31 cellular contexts compared by ENCODE assay signal in the genomic region with DNA sequence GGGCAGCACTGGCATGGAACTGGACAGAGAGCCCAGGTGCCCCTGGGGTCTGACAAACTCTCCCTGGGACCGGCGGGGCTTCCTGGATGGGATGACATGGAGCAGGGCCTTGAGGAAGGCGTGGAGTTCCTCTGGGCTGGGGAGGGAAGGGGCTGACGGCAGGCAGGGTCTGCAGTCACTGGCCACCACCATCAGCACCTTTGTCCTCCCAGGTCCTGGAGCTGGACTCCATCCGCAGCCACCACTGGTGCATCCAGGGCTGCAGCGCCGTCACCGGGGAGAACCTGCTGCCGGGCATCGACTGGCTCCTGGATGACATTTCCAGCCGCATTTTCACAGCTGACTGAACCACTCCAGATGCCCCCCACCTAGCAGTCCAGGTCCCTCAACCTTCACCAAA. TPM values are rescaled to one million over a fixed set of nuclear protein-coding genes. Genes with fewer than 3 reads are reported as not detected.
"Had no signal": no experiment of that assay in that cellular context is flagged by ENCODE, and none has a peak within 500 bp of the region (broad histone marks: within the 10 kb centered on the region; RNA-seq: fewer than 3 reads in every experiment).

No MANE protein-coding gene starts in this region.

- H3K27me3 ChIP-seq: adrenal gland, body of pancreas, breast epithelium, SJSA1 had no signal

- H2AFZ ChIP-seq: PC-9 had no signal

- FAIRE-seq: astrocyte, RCC 7860, TTC549 had no signal

- H3K9me3 Mint-ChIP-seq: activated CD4-positive, alpha-beta T cell treated with anti-CD3 and anti-CD28 coated beads, Interleukin-2, amount 10 ng/mL, durations not matched to agents 24 days and 14 days; activated naive CD4-positive, alpha-beta T cell treated with anti-CD3 and anti-CD28 coated beads for 36 hours; activated T-cell treated with anti-CD3 and anti-CD28 coated beads, Interleukin-2, amount 50 U/mL, for 4 hours; activated T-helper 1 cell treated with anti-CD3 and anti-CD28 coated beads, Interleukin-12 subunit alpha, Interleukin-12 subunit beta, Interleukin-2, Interleukin-4 antibody, amounts not matched to agents 30 ng/mL and 10 ng/mL and 1 ng/mL, durations not matched to agents 14 hours and 24 hours and 36 hours; T-helper 1 cell treated with Interleukin-12 subunit alpha and Interleukin-12 subunit beta and Interleukin-4 antibody, amounts not matched to agents 30 μg/mL and 1 μg/mL, for 36 hours; T-helper 2 cell treated with Interferon-gamma antibody and Interleukin-4, amounts not matched to agents 5 μg/mL and 100 μg/mL, for 36 hours had no signal

- H3K4me2 ChIP-seq: PC-9, SK-N-SH had no signal

- H3K9ac ChIP-seq: SK-N-SH had no signal

- H3K9me3 ChIP-seq: adrenal gland, body of pancreas, breast epithelium, SJSA1, SK-N-SH had no signal

- H3K27ac ChIP-seq: adrenal gland, body of pancreas, breast epithelium, PC-9, SJSA1 had no signal

- H3K4me3 Mint-ChIP-seq: activated CD4-positive, alpha-beta T cell treated with anti-CD3 and anti-CD28 coated beads, Interleukin-2, amount 10 ng/mL, durations not matched to agents 24 days and 14 days; activated naive CD4-positive, alpha-beta T cell treated with anti-CD3 and anti-CD28 coated beads for 36 hours; activated T-cell treated with anti-CD3 and anti-CD28 coated beads, Interleukin-2, amount 50 U/mL, for 4 hours; activated T-helper 1 cell treated with anti-CD3 and anti-CD28 coated beads, Interleukin-12 subunit alpha, Interleukin-12 subunit beta, Interleukin-2, Interleukin-4 antibody, amounts not matched to agents 30 ng/mL and 10 ng/mL and 1 ng/mL, durations not matched to agents 14 hours and 24 hours and 36 hours; T-helper 1 cell treated with Interleukin-12 subunit alpha and Interleukin-12 subunit beta and Interleukin-4 antibody, amounts not matched to agents 30 μg/mL and 1 μg/mL, for 36 hours; T-helper 2 cell treated with Interferon-gamma antibody and Interleukin-4, amounts not matched to agents 5 μg/mL and 100 μg/mL, for 36 hours had no signal

- H3K27me3 Mint-ChIP-seq: activated CD4-positive, alpha-beta T cell treated with anti-CD3 and anti-CD28 coated beads, Interleukin-2, amount 10 ng/mL, durations not matched to agents 24 days and 14 days had no signal

- H3K4me3 ChIP-seq: adrenal gland, body of pancreas, breast epithelium, PC-9, SJSA1 had no signal

- ATAC-seq: activated naive CD4-positive, alpha-beta T cell treated with anti-CD3 and anti-CD28 coated beads, Interleukin-2, amount 50 U/mL, for 72 hours; activated T-cell treated with anti-CD3 and anti-CD28 coated beads, Interleukin-2, amount 50 U/mL, for 4 hours; body of pancreas had no signal

- DNase-seq: activated CD4-positive, alpha-beta T cell treated with anti-CD3 and anti-CD28 coated beads, Interleukin-2, amount 10 ng/mL, durations not matched to agents 24 days and 14 days; activated CD4-positive, alpha-beta T cell treated with anti-CD3 and anti-CD28 coated beads, Interleukin-2, amount 50 U/mL, for 4 hours; activated CD8-positive, alpha-beta memory T cell treated with anti-CD3 and anti-CD28 coated beads, Interleukin-2, amount 50 U/mL, for 4 hours; activated gamma-delta T cell treated with Interleukin-2 at 50 U/mL for 16 hours; activated naive CD4-positive, alpha-beta T cell treated with anti-CD3 and anti-CD28 coated beads for 36 hours; activated T-cell treated with anti-CD3 and anti-CD28 coated beads for 4 hours; activated T-cell treated with anti-CD3 and anti-CD28 coated beads, Interleukin-2, amount 50 U/mL, for 4 hours; adrenal gland; body of pancreas; NCI-H1092 treated with DMSO at 0.1 percent for 48 hours; NCI-H1417; NCI-H146; NCI-H187; NCI-H2029 treated with DMSO at 0.1 percent for 48 hours; NCI-H2107; NCI-H2171; NCI-H510A; NCI-H526; NCI-H748 treated with DMSO at 0.1 percent for 48 hours; PC-9; SHP77 treated with DMSO at 0.1 percent for 48 hours; SK-N-SH had no signal

- H3K36me3 ChIP-seq: breast epithelium had no signal

- H3K4me1 ChIP-seq: adrenal gland, body of pancreas, breast epithelium had no signal

- H3K27ac Mint-ChIP-seq: activated CD4-positive, alpha-beta T cell treated with anti-CD3 and anti-CD28 coated beads, Interleukin-2, amount 10 ng/mL, durations not matched to agents 24 days and 14 days; activated naive CD4-positive, alpha-beta T cell treated with anti-CD3 and anti-CD28 coated beads for 36 hours; activated T-helper 1 cell treated with anti-CD3 and anti-CD28 coated beads, Interleukin-12 subunit alpha, Interleukin-12 subunit beta, Interleukin-2, Interleukin-4 antibody, amounts not matched to agents 30 ng/mL and 10 ng/mL and 1 ng/mL, durations not matched to agents 14 hours and 24 hours and 36 hours; T-helper 1 cell treated with Interleukin-12 subunit alpha and Interleukin-12 subunit beta and Interleukin-4 antibody, amounts not matched to agents 30 μg/mL and 1 μg/mL, for 36 hours; T-helper 2 cell treated with Interferon-gamma antibody and Interleukin-4, amounts not matched to agents 5 μg/mL and 100 μg/mL, for 36 hours had no signal

RNA-seq across cellular contexts. Expression of a gene that starts 24.7 kb away (rescaled TPM):
- total RNA-seq: activated CD4-positive, alpha-beta T cell treated with anti-CD3 and anti-CD28 coated beads, Interleukin-2, amount 10 ng/mL, durations not matched to agents 24 days and 14 days; activated naive CD4-positive, alpha-beta T cell treated with anti-CD3 and anti-CD28 coated beads for 36 hours; activated naive CD4-positive, alpha-beta T cell treated with anti-CD3 and anti-CD28 coated beads, Interleukin-2, amount 50 U/mL, for 72 hours; activated T-helper 1 cell treated with anti-CD3 and anti-CD28 coated beads, Interleukin-12 subunit alpha, Interleukin-12 subunit beta, Interleukin-2, Interleukin-4 antibody, amounts not matched to agents 30 ng/mL and 10 ng/mL and 1 ng/mL, durations not matched to agents 14 hours and 24 hours and 36 hours; SJSA1 had no signal

RNA-seq across cellular contexts. Expression of a gene that starts 36.8 kb away (rescaled TPM):
- total RNA-seq: astrocyte, PC-9, SJSA1 had no signal
- polyA plus RNA-seq: SK-N-SH had no signal
